ENCODE assay signal across 8 cellular contexts in genomic region chr19:37227996-37228395, GRCh38. TPM values are rescaled to one million over a fixed set of nuclear protein-coding genes. Genes with fewer than 3 reads are reported as not detected.
A peak's percentile ranks its signal among the peaks of the same experiment; 100 is the strongest.
DNase-seq lines count a peak whose midpoint lies in the region; ATAC-seq and TF ChIP-seq lines count a peak whose summit lies in the region.

No MANE protein-coding gene starts in this region.

- H3K9ac ChIP-seq in SK-N-SH = no peak overlapping the region

- H3K27me3 ChIP-seq in SK-N-SH (ENCODE audit: insufficient read depth) (no peaks in the 10 kb centered on the region), dorsolateral prefrontal cortex (no peaks in the 10 kb centered on the region)

- H3K9me3 ChIP-seq in SK-N-SH = peaks cover 35% of the 10 kb centered on the region
- peaks cover 97% of the 10 kb centered on the region for H3K9me3 ChIP-seq in mucosa of descending colon

- H2AFZ ChIP-seq in SK-N-SH (ENCODE audit: low read depth) = no peak overlapping the region

- H3K79me2 ChIP-seq in SK-N-SH (ENCODE audit: insufficient read depth) = peaks cover 6% of the 10 kb centered on the region; the same call in 1 of the 2 replicates

- H3K4me1 ChIP-seq in SK-N-SH (ENCODE audit: control insufficient read depth in 1 of 2, insufficient read depth in 2 of 2, low read depth in 1 of 2, low read length in 1 of 2) (no peaks in the 10 kb centered on the region), mucosa of descending colon (ENCODE audit: low read depth) (no peaks in the 10 kb centered on the region)

- intact Hi-C loops in dorsolateral prefrontal cortex (cut with DNase I) (no loop called here), mucosa of descending colon (cut with DNase I, micrococcal nuclease) (no loop called here)

- POLR2A ChIA-PET in SK-N-SH (lab: Yijun Ruan, JAX) = interaction anchor here (0.9 kb wide), 1 partner anchor 10 kb away, joined by 3 read pairs; the partner anchor contains the start of gene ZNF383

- no peak overlapping the region for H3K4me3 ChIP-seq in SK-N-SH (ENCODE audit: low read depth in 2 of 2, low read length in 1 of 2)
- H3K4me3 ChIP-seq in dorsolateral prefrontal cortex = no peak overlapping the region
- no peak overlapping the region for H3K4me3 ChIP-seq in mucosa of descending colon

- CTCF ChIA-PET in SK-N-SH (lab: Yijun Ruan, JAX) = interaction anchor here (0.6 to 4.0 kb wide), 4 partner anchors 14 to 254 kb away, joined by 3 to 18 read pairs (median 4); no protein-coding TSS in a partner anchor

- H3K9me2 ChIP-seq in SK-N-SH = no peaks in the 10 kb centered on the region

- TF ChIP-seq CTCF in SK-N-SH (IDR thresholded peaks at IDR 0.05) (peak; percentile 47), dorsolateral prefrontal cortex (IDR thresholded peaks at IDR 0.05 in 54 of 56, conservative IDR thresholded peaks at IDR 0.05 in 2 of 56; ENCODE audit: low read depth in 1 of 56, partially characterized antibody in 56 of 56) (peak in 55 of 56 donors; percentile 9 to 63 (median 47)), mucosa of descending colon (IDR thresholded peaks at IDR 0.05) (no peak)

- H3K4me2 ChIP-seq in SK-N-SH = no peak overlapping the region

- peak; percentile 66 for TF ChIP-seq RAD21 in SK-N-SH (IDR thresholded peaks at IDR 0.05; ENCODE audit: low read length)

- H3F3A ChIP-seq in SK-N-SH (replicated peaks; ENCODE audit: insufficient read depth) = no peaks in the 10 kb centered on the region

- H4K20me1 ChIP-seq in SK-N-SH (ENCODE audit: insufficient read depth) = no peaks in the 10 kb centered on the region

- H3K36me3 ChIP-seq in SK-N-SH (replicated peaks in 1 of 2; ENCODE audit: control insufficient read depth in 1 of 2, insufficient read depth in 2 of 2, low read length in 1 of 2) (peaks cover 32 to 90% of the 10 kb centered on the region in 2 experiments), mucosa of descending colon (ENCODE audit: low read depth) (peaks cover 25% of the 10 kb centered on the region)

- TF ChIP-seq EP300 in SK-N-SH (IDR thresholded peaks at IDR 0.05; ENCODE audit: borderline replicate concordance in 1 of 2, low read depth in 1 of 2, low read length in 1 of 2) = no peak

- ATAC-seq in SK-N-SH treated with all-trans-retinoic acid at 6 μM for 48 hours (no peak), mucosa of descending colon (no peak), HG02798 (IDR thresholded peaks at IDR 0.05; ENCODE audit: poor library complexity, unreplicated experiment) (no peak), GM19467 (IDR thresholded peaks at IDR 0.05; ENCODE audit: unreplicated experiment) (no peak)

- 81% methylated on average over 12 of the region's 12 CpGs for WGBS in SK-N-SH (ENCODE audit: low lambda C conversion rate)

- H3K27ac ChIP-seq in SK-N-SH (ENCODE audit: low read depth in 2 of 2, low read length in 1 of 2) (no peak overlapping the region), dorsolateral prefrontal cortex (peak overlapping the region in 1 of 59 donors; percentile 22)

- DNase-seq in SK-N-SH = peak; percentile 31
- peak; percentile 58 for DNase-seq in NCI-H69 (lab: John Stamatoyannopoulos, UW)
- DNase-seq in dorsolateral prefrontal cortex = no peak
- DNase-seq in stimulated activated CD4-positive, alpha-beta T cell treated with anti-CD3 and anti-CD28 coated beads, Interleukin-2, amount 100 ng/mL, for 24 hours = peak; percentile 28 to 33
- no peak for DNase-seq in mucosa of descending colon

TF ChIP-seq in SK-N-SH, 30 proteins besides CTCF, POLR2A, EP300 and RAD21:
- TF ChIP-seq SIN3A (IDR thresholded peaks at IDR 0.05; ENCODE audit: borderline replicate concordance, low read depth, low read length) (no peak), SMC3 (IDR thresholded peaks at IDR 0.05; ENCODE audit: low read depth, low read length) (peak; percentile 34; the same call in 1 of the 2 replicates), POLR2AphosphoS5 (IDR thresholded peaks at IDR 0.05; ENCODE audit: low read depth, low read length) (no peak)

TF ChIP-seq in SK-N-SH treated with all-trans-retinoic acid at 6 μM for 48 hours, 23 proteins besides CTCF, POLR2A, EP300 and RAD21:
- TF ChIP-seq ZFP3 (CRISPR knock-in tag; IDR thresholded peaks at IDR 0.05) = no peak

RNA-seq across cellular contexts. Expression of gene ZNF383, which starts 10.0 kb away (rescaled TPM):
- polyA plus RNA-seq in SK-N-SH (2012; rRNA removed) = 2.0 and 2.8 TPM in 2 replicates
- polyA plus RNA-seq in SK-N-SH (2012; cell fraction: cytosol; rRNA removed) = 2.1 and 2.3 TPM in 2 replicates
- polyA plus RNA-seq in SK-N-SH (2012; cell fraction: nucleus; rRNA removed) = 7.9 and 9.6 TPM in 2 replicates
- total RNA-seq in dorsolateral prefrontal cortex (10 to 100 TPM in 119 of 120 experiments, 1 to 10 TPM in 1; 9.7 to 27.7 (median 16.2) TPM), mucosa of descending colon (10 to 100 TPM in 1 of 3 donors, 1 to 10 TPM in 2; 4.9 to 16.0 (median 9.5) TPM)

RNA-seq across cellular contexts. Expression of gene ZNF585B, which starts 17.7 kb away (rescaled TPM):
- 11.8 and 16.1 TPM in 2 replicates for polyA plus RNA-seq in SK-N-SH (2012; rRNA removed)
- polyA plus RNA-seq in SK-N-SH (2012; cell fraction: cytosol; rRNA removed) = 11.6 and 12.6 TPM in 2 replicates
- polyA plus RNA-seq in SK-N-SH (2012; cell fraction: nucleus; rRNA removed) = 15.1 and 25.0 TPM in 2 replicates
- total RNA-seq in dorsolateral prefrontal cortex (10 to 100 TPM; 19.5 to 43.0 (median 32.7) TPM), mucosa of descending colon (10 to 100 TPM; 10.5 to 29.3 (median 21.8) TPM)

RNA-seq across cellular contexts. Expression of gene ZNF585A, which starts 55.5 kb away (rescaled TPM):
- polyA plus RNA-seq in SK-N-SH (2012; rRNA removed) = 9.8 and 13.0 TPM in 2 replicates
- polyA plus RNA-seq in SK-N-SH (2012; cell fraction: cytosol; rRNA removed) = 15.2 and 18.6 TPM in 2 replicates
- polyA plus RNA-seq in SK-N-SH (2012; cell fraction: nucleus; rRNA removed) = 7.2 and 9.6 TPM in 2 replicates
- total RNA-seq in dorsolateral prefrontal cortex (10 to 100 TPM; 13.4 to 28.1 (median 20.6) TPM), mucosa of descending colon (10 to 100 TPM in 2 of 3 donors, 1 to 10 TPM in 1; 5.1 to 15.4 (median 10.1) TPM)

Comparison
In these comparisons a context has a peak if more than half of its experiments do, and no peak if none do; other contexts are left out.
1. DNase-seq: peak in SK-N-SH (single experiment), NCI-H69 (single experiment) and stimulated activated CD4-positive, alpha-beta T cell treated with anti-CD3 and anti-CD28 coated beads, Interleukin-2, amount 100 ng/mL, for 24 hours (2 of 2); none in dorsolateral prefrontal cortex (0 of 10) and mucosa of descending colon (0 of 3).